34 cellular contexts compared by ENCODE assay signal in genomic region chr12:29232086-29232485, GRCh38.
DNase-seq lines count a peak whose midpoint lies in the region; ATAC-seq and TF ChIP-seq lines count a peak whose summit lies in the region.
"Had no signal": no experiment of that assay in that cellular context is flagged by ENCODE, and none has a peak within 500 bp of the region (broad histone marks: within the 10 kb centered on the region; RNA-seq: fewer than 3 reads in every experiment).

No MANE protein-coding gene starts in this region.

- TF ChIP-seq CTCF in PC-9 (conservative IDR thresholded peaks at IDR 0.05) (no peak), choroid plexus epithelial cell (conservative IDR thresholded peaks at IDR 0.05; ENCODE audit: low read depth, low read length) (no peak), natural killer cell (IDR thresholded peaks at IDR 0.05) (no peak)

- POLR2A ChIA-PET in PC-9 (lab: Charles Lee; ENCODE audit: unreplicated experiment): no interaction called here
- POLR2A ChIA-PET in CD8-positive, alpha-beta memory T cell (lab: Charles Lee): no interaction called here

- no peaks in the 10 kb centered on the region for H3K9me3 Mint-ChIP-seq in natural killer cell
- no peaks in the 10 kb centered on the region for H3K9me3 Mint-ChIP-seq in CD8-positive, alpha-beta memory T cell
- H3K9me3 Mint-ChIP-seq: CD4-positive, alpha-beta memory T cell; CD4-positive, alpha-beta T cell; CD4-positive, CD25-positive, alpha-beta regulatory T cell; CD8-positive, alpha-beta T cell had no signal

- no peaks in the 10 kb centered on the region for H3F3A ChIP-seq in PC-9 (ENCODE audit: insufficient read depth, low read depth)

- H3K27me3 Mint-ChIP-seq in natural killer cell (ENCODE audit: low read depth in 2 of 2): no peaks in the 10 kb centered on the region
- H3K27me3 Mint-ChIP-seq in CD8-positive, alpha-beta memory T cell: no peaks in the 10 kb centered on the region
- H3K27me3 Mint-ChIP-seq: B cell; CD4-positive, alpha-beta memory T cell; CD4-positive, alpha-beta T cell; CD4-positive, CD25-positive, alpha-beta regulatory T cell had no signal

- BruUV-seq in PC-9 (replicated peaks; lab: Mats Ljungman, UMichigan): no TSS peak

- no peak overlapping the region for H3K27ac ChIP-seq in PC-9
- no peak overlapping the region for H3K27ac ChIP-seq in CD8-positive, alpha-beta memory T cell (ENCODE audit: low read depth, low read length)
- H3K27ac ChIP-seq: 22Rv1; A549; BLaER1; BLaER1 treated with 17β-estradiol and CSF1 and Interleukin-3, amounts not matched to agents 10 nM and 100 nM; C4-2B had no signal

- no peak overlapping the region for H2AFZ ChIP-seq in PC-9

- ATAC-seq in GM19467 (IDR thresholded peaks at IDR 0.05; ENCODE audit: unreplicated experiment): no peak
- no peak for ATAC-seq in natural killer cell
- ATAC-seq in GM18505 (IDR thresholded peaks at IDR 0.05; ENCODE audit: unreplicated experiment): no peak
- ATAC-seq: A549; CD8-positive, alpha-beta T cell had no signal

- no peak overlapping the region for H3K4me3 Mint-ChIP-seq in natural killer cell
- no peak overlapping the region for H3K4me3 Mint-ChIP-seq in CD8-positive, alpha-beta memory T cell
- H3K4me3 Mint-ChIP-seq: B cell; CD14-positive monocyte; CD4-positive, alpha-beta memory T cell; CD4-positive, alpha-beta T cell; CD4-positive, CD25-positive, alpha-beta regulatory T cell; CD8-positive, alpha-beta T cell had no signal

- CTCF ChIA-PET in PC-9 (lab: Charles Lee): no interaction called here
- CTCF ChIA-PET in CD8-positive, alpha-beta memory T cell (lab: Charles Lee): no interaction called here

- no peaks in the 10 kb centered on the region; the same call in 1 of the 2 replicates for H3K9me3 ChIP-seq in PC-9 (ENCODE audit: insufficient read depth, low read depth)
- H3K9me3 ChIP-seq in CD8-positive, alpha-beta memory T cell (ENCODE audit: low read length): no peaks in the 10 kb centered on the region
- H3K9me3 ChIP-seq: A549, BE2C, BLaER1, Caco-2 had no signal

- H3K9me2 ChIP-seq in PC-9 (ENCODE audit: insufficient read depth): no peaks in the 10 kb centered on the region

- no peak overlapping the region for H3K4me3 ChIP-seq in PC-9
- no peak overlapping the region for H3K4me3 ChIP-seq in choroid plexus epithelial cell (ENCODE audit: low read depth, low read length)
- no peak overlapping the region for H3K4me3 ChIP-seq in CD8-positive, alpha-beta memory T cell (ENCODE audit: low read length)
- H3K4me3 ChIP-seq: A549; BLaER1; BLaER1 treated with 17β-estradiol and CSF1 and Interleukin-3, amounts not matched to agents 10 nM and 100 nM had no signal

- H3K36me3 Mint-ChIP-seq in natural killer cell: no peaks in the 10 kb centered on the region
- H3K36me3 Mint-ChIP-seq in CD8-positive, alpha-beta memory T cell: no peaks in the 10 kb centered on the region
- H3K36me3 Mint-ChIP-seq: CD4-positive, alpha-beta memory T cell; CD4-positive, CD25-positive, alpha-beta regulatory T cell; CD8-positive, alpha-beta T cell had no signal

- DNase-seq in PC-9 (no peak), choroid plexus epithelial cell (ENCODE audit: low read depth) (peak; percentile 26), dermis blood vessel endothelial cell (peak; percentile 64), iris pigment epithelial cell (ENCODE audit: low read depth) (peak; percentile 42), natural killer cell (no peak)
- no peak for DNase-seq in CD8-positive, alpha-beta memory T cell
- DNase-seq: 8988T; ACHN; AML-193; BE2C; C1 segment of cervical spinal cord; Caco-2; Calu3; CD4-positive, alpha-beta memory T cell; CD4-positive, alpha-beta T cell; CD4-positive, CD25-positive, alpha-beta regulatory T cell; CD8-positive, alpha-beta T cell; COR-L47; DMS 273 treated with DMSO at 0.1 percent for 48 hours; DMS153; DMS53; DMS79; DMS79 treated with DMSO at 0.1 percent for 48 hours; DND-41; EL had no signal

- intact Hi-C loops in PC-9 (cut with micrococcal nuclease; ENCODE audit: unreplicated experiment): no loop called here
- intact Hi-C loops in natural killer cell (cut with micrococcal nuclease): no loop called here

- no peaks in the 10 kb centered on the region for H4K20me1 ChIP-seq in PC-9 (ENCODE audit: insufficient read depth)
- H4K20me1 ChIP-seq: BLaER1; BLaER1 treated with 17β-estradiol and CSF1 and Interleukin-3, amounts not matched to agents 10 nM and 100 nM had no signal

- peaks cover 4% of the 10 kb centered on the region; the same call in 1 of the 2 replicates for H3K36me3 ChIP-seq in PC-9 (ENCODE audit: low read depth)
- no peaks in the 10 kb centered on the region for H3K36me3 ChIP-seq in CD8-positive, alpha-beta memory T cell (ENCODE audit: insufficient read depth, low read length)

- no peaks in the 10 kb centered on the region for H3K79me2 ChIP-seq in PC-9 (ENCODE audit: low read depth)

- peaks cover 20% of the 10 kb centered on the region for H3K4me1 ChIP-seq in PC-9 (replicated peaks; ENCODE audit: insufficient read depth)
- H3K4me1 ChIP-seq in CD8-positive, alpha-beta memory T cell (ENCODE audit: insufficient read depth, low read length): no peaks in the 10 kb centered on the region
- H3K4me1 ChIP-seq: A549; BLaER1; BLaER1 treated with 17β-estradiol and CSF1 and Interleukin-3, amounts not matched to agents 10 nM and 100 nM had no signal

- H3K4me2 ChIP-seq in PC-9: 0 out of 2 replicates have a peak overlapping the region, but pooled peaks have one; percentile 48
- H3K4me2 ChIP-seq: A549; BLaER1; BLaER1 treated with 17β-estradiol and CSF1 and Interleukin-3, amounts not matched to agents 10 nM and 100 nM had no signal

- no peak overlapping the region for H3K27ac Mint-ChIP-seq in natural killer cell
- no peak overlapping the region for H3K27ac Mint-ChIP-seq in CD8-positive, alpha-beta memory T cell
- H3K27ac Mint-ChIP-seq: B cell; CD14-positive monocyte; CD4-positive, alpha-beta memory T cell; CD4-positive, alpha-beta T cell; CD4-positive, CD25-positive, alpha-beta regulatory T cell; CD8-positive, alpha-beta T cell had no signal

- H3K4me1 Mint-ChIP-seq in natural killer cell: no peaks in the 10 kb centered on the region
- no peaks in the 10 kb centered on the region for H3K4me1 Mint-ChIP-seq in CD8-positive, alpha-beta memory T cell
- H3K4me1 Mint-ChIP-seq: B cell; CD4-positive, alpha-beta memory T cell; CD4-positive, CD25-positive, alpha-beta regulatory T cell had no signal

- no peak for TF ChIP-seq POLR2A in GM18505 (IDR thresholded peaks at IDR 0.05; ENCODE audit: borderline replicate concordance, extremely low read depth, insufficient read depth, insufficient read length)

- H3K27me3 ChIP-seq in PC-9 (ENCODE audit: insufficient read depth, low read depth): no peaks in the 10 kb centered on the region
- H3K27me3 ChIP-seq in CD8-positive, alpha-beta memory T cell (ENCODE audit: insufficient read depth, low read length, poor library complexity, severe bottlenecking): no peaks in the 10 kb centered on the region
- H3K27me3 ChIP-seq: BE2C, BLaER1 had no signal

Comparison
In these comparisons a context has a peak if more than half of its experiments do, and no peak if none do; other contexts are left out.
1. DNase-seq: peak in choroid plexus epithelial cell (single experiment), dermis blood vessel endothelial cell (single experiment) and iris pigment epithelial cell (single experiment); none in PC-9 (0 of 2), natural killer cell (single experiment) and CD8-positive, alpha-beta memory T cell (0 of 5).